ENCODE assay signal across 1 cellular context in the genomic region with DNA sequence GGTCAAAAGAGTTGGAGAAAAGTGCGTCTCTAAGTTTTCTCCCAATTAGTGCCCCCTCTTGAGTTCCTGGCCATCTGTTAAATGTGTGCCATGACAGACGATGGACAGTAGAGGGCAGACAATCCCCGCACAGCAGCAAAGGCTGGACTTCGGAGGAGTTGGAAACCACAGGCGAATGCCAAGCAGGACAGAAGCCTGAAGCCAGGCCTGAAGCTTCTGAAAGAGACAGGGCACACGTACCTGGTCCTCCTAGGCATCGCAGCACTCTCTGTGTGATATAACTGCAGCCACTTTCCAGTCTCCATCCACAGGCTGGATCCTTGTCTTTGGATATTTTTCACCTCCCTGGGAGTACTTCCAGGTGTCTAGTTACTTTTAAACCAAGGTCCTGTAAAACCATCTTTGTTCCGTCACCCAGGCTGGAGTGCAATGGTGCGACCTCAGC.
TF ChIP-seq lines count a peak whose summit lies in the region.

No MANE protein-coding gene starts in this region.

TF ChIP-seq in HepG2, 621 proteins besides CTCF, POLR2A, EP300 and RAD21 (continued from another document):
- TF ChIP-seq, protein P1, sequence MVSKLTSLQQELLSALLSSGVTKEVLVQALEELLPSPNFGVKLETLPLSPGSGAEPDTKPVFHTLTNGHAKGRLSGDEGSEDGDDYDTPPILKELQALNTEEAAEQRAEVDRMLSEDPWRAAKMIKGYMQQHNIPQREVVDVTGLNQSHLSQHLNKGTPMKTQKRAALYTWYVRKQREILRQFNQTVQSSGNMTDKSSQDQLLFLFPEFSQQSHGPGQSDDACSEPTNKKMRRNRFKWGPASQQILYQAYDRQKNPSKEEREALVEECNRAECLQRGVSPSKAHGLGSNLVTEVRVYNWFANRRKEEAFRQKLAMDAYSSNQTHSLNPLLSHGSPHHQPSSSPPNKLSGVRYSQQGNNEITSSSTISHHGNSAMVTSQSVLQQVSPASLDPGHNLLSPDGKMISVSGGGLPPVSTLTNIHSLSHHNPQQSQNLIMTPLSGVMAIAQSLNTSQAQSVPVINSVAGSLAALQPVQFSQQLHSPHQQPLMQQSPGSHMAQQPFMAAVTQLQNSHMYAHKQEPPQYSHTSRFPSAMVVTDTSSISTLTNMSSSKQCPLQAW (CRISPR knock-in tag; IDR thresholded peaks at IDR 0.05), result 0 out of 2 replicates have a peak, but pooled peaks have one; percentile 24
- TF ChIP-seq ZNF598 (CRISPR knock-in tag; IDR thresholded peaks at IDR 0.05; ENCODE audit: borderline replicate concordance) (0 out of 2 replicates have a peak, but pooled peaks have one; percentile 52), MAZ (IDR thresholded peaks at IDR 0.05; ENCODE audit: borderline replicate concordance, low read depth, low read length) (no peak), MAZ (CRISPR knock-in tag; IDR thresholded peaks at IDR 0.05; ENCODE audit: low read depth) (0 out of 2 replicates have a peak, but pooled peaks have one; percentile 26), POGZ (CRISPR knock-in tag; IDR thresholded peaks at IDR 0.05) (peak; percentile 38; the same call in 1 of the 2 replicates), LCORL (IDR thresholded peaks at IDR 0.05) (no peak), LCORL (CRISPR knock-in tag; IDR thresholded peaks at IDR 0.05) (peak; percentile 76; the same call in 1 of the 2 replicates), ZNF788 (CRISPR knock-in tag; IDR thresholded peaks at IDR 0.05; ENCODE audit: borderline replicate concordance) (peak; percentile 31; the same call in 1 of the 2 replicates), ZNF709 (CRISPR knock-in tag; IDR thresholded peaks at IDR 0.05) (no peak), ZFY (CRISPR knock-in tag; IDR thresholded peaks at IDR 0.05) (peak; percentile 20; the same call in 1 of the 2 replicates), FOXO1 (CRISPR knock-in tag; IDR thresholded peaks at IDR 0.05) (0 out of 2 replicates have a peak, but pooled peaks have one; percentile 21), HNRNPK (IDR thresholded peaks at IDR 0.05; ENCODE audit: low read depth, low read length, poor library complexity, severe bottlenecking) (no peak), ZFP82 (CRISPR knock-in tag; IDR thresholded peaks at IDR 0.05; ENCODE audit: borderline replicate concordance) (no peak), ZNF207 (IDR thresholded peaks at IDR 0.05; ENCODE audit: borderline replicate concordance) (no peak), XRCC5 (optimal IDR thresholded peaks at IDR 0.05; ENCODE audit: low read length) (peak; percentile 61), NCOA5 (CRISPR knock-in tag; IDR thresholded peaks at IDR 0.05) (no peak), ZNF75D (CRISPR knock-in tag; IDR thresholded peaks at IDR 0.05; ENCODE audit: borderline replicate concordance) (no peak), SALL1 (CRISPR knock-in tag; IDR thresholded peaks at IDR 0.05) (peak; percentile 71), ZNF430 (CRISPR knock-in tag; IDR thresholded peaks at IDR 0.05) (no peak), ZNF839 (CRISPR knock-in tag; IDR thresholded peaks at IDR 0.05; ENCODE audit: borderline replicate concordance) (no peak)
- TF ChIP-seq, protein P2, sequence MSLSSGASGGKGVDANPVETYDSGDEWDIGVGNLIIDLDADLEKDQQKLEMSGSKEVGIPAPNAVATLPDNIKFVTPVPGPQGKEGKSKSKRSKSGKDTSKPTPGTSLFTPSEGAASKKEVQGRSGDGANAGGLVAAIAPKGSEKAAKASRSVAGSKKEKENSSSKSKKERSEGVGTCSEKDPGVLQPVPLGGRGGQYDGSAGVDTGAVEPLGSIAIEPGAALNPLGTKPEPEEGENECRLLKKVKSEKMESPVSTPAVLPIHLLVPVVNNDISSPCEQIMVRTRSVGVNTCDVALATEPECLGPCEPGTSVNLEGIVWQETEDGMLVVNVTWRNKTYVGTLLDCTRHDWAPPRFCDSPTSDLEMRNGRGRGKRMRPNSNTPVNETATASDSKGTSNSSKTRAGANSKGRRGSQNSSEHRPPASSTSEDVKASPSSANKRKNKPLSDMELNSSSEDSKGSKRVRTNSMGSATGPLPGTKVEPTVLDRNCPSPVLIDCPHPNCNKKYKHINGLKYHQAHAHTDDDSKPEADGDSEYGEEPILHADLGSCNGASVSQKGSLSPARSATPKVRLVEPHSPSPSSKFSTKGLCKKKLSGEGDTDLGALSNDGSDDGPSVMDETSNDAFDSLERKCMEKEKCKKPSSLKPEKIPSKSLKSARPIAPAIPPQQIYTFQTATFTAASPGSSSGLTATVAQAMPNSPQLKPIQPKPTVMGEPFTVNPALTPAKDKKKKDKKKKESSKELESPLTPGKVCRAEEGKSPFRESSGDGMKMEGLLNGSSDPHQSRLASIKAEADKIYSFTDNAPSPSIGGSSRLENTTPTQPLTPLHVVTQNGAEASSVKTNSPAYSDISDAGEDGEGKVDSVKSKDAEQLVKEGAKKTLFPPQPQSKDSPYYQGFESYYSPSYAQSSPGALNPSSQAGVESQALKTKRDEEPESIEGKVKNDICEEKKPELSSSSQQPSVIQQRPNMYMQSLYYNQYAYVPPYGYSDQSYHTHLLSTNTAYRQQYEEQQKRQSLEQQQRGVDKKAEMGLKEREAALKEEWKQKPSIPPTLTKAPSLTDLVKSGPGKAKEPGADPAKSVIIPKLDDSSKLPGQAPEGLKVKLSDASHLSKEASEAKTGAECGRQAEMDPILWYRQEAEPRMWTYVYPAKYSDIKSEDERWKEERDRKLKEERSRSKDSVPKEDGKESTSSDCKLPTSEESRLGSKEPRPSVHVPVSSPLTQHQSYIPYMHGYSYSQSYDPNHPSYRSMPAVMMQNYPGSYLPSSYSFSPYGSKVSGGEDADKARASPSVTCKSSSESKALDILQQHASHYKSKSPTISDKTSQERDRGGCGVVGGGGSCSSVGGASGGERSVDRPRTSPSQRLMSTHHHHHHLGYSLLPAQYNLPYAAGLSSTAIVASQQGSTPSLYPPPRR (CRISPR knock-in tag; IDR thresholded peaks at IDR 0.05; ENCODE audit: borderline replicate concordance), result 0 out of 2 replicates have a peak, but pooled peaks have one; percentile 17
- TF ChIP-seq, protein P3, sequence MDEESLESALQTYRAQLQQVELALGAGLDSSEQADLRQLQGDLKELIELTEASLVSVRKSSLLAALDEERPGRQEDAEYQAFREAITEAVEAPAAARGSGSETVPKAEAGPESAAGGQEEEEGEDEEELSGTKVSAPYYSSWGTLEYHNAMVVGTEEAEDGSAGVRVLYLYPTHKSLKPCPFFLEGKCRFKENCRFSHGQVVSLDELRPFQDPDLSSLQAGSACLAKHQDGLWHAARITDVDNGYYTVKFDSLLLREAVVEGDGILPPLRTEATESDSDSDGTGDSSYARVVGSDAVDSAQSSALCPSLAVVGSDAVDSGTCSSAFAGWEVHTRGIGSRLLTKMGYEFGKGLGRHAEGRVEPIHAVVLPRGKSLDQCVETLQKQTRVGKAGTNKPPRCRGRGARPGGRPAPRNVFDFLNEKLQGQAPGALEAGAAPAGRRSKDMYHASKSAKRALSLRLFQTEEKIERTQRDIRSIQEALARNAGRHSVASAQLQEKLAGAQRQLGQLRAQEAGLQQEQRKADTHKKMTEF (CRISPR knock-in tag; IDR thresholded peaks at IDR 0.05), result 0 out of 2 replicates have a peak, but pooled peaks have one; percentile 18
- TF ChIP-seq, protein P4, sequence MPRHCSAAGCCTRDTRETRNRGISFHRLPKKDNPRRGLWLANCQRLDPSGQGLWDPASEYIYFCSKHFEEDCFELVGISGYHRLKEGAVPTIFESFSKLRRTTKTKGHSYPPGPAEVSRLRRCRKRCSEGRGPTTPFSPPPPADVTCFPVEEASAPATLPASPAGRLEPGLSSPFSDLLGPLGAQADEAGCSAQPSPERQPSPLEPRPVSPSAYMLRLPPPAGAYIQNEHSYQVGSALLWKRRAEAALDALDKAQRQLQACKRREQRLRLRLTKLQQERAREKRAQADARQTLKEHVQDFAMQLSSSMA (CRISPR knock-in tag; IDR thresholded peaks at IDR 0.05), result no peak
- TF ChIP-seq, protein P5, sequence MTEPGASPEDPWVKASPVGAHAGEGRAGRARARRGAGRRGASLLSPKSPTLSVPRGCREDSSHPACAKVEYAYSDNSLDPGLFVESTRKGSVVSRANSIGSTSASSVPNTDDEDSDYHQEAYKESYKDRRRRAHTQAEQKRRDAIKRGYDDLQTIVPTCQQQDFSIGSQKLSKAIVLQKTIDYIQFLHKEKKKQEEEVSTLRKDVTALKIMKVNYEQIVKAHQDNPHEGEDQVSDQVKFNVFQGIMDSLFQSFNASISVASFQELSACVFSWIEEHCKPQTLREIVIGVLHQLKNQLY (CRISPR knock-in tag; IDR thresholded peaks at IDR 0.05), result no peak
- TF ChIP-seq, protein P6, sequence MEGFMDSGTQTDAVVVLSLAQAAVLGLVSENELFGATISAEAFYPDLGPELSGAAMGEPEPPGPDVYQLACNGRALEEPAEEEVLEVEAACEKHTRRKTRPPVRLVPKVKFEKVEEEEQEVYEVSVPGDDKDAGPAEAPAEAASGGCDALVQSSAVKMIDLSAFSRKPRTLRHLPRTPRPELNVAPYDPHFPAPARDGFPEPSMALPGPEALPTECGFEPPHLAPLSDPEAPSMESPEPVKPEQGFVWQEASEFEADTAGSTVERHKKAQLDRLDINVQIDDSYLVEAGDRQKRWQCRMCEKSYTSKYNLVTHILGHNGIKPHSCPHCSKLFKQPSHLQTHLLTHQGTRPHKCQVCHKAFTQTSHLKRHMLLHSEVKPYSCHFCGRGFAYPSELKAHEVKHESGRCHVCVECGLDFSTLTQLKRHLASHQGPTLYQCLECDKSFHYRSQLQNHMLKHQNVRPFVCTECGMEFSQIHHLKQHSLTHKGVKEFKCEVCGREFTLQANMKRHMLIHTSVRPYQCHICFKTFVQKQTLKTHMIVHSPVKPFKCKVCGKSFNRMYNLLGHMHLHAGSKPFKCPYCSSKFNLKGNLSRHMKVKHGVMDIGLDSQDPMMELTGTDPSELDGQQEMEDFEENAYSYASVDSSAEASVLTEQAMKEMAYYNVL (CRISPR knock-in tag; IDR thresholded peaks at IDR 0.05; ENCODE audit: borderline replicate concordance), result peak; percentile 63; the same call in 1 of the 2 replicates
- TF ChIP-seq, protein P7, sequence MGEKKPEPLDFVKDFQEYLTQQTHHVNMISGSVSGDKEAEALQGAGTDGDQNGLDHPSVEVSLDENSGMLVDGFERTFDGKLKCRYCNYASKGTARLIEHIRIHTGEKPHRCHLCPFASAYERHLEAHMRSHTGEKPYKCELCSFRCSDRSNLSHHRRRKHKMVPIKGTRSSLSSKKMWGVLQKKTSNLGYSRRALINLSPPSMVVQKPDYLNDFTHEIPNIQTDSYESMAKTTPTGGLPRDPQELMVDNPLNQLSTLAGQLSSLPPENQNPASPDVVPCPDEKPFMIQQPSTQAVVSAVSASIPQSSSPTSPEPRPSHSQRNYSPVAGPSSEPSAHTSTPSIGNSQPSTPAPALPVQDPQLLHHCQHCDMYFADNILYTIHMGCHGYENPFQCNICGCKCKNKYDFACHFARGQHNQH (CRISPR knock-in tag; IDR thresholded peaks at IDR 0.05), result peak; percentile 49; the same call in 1 of the 2 replicates
- TF ChIP-seq, protein P8, sequence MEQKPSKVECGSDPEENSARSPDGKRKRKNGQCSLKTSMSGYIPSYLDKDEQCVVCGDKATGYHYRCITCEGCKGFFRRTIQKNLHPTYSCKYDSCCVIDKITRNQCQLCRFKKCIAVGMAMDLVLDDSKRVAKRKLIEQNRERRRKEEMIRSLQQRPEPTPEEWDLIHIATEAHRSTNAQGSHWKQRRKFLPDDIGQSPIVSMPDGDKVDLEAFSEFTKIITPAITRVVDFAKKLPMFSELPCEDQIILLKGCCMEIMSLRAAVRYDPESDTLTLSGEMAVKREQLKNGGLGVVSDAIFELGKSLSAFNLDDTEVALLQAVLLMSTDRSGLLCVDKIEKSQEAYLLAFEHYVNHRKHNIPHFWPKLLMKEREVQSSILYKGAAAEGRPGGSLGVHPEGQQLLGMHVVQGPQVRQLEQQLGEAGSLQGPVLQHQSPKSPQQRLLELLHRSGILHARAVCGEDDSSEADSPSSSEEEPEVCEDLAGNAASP (CRISPR knock-in tag; IDR thresholded peaks at IDR 0.05; ENCODE audit: borderline replicate concordance), result peak; percentile 70
- TF ChIP-seq, protein P9, sequence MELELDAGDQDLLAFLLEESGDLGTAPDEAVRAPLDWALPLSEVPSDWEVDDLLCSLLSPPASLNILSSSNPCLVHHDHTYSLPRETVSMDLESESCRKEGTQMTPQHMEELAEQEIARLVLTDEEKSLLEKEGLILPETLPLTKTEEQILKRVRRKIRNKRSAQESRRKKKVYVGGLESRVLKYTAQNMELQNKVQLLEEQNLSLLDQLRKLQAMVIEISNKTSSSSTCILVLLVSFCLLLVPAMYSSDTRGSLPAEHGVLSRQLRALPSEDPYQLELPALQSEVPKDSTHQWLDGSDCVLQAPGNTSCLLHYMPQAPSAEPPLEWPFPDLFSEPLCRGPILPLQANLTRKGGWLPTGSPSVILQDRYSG (CRISPR knock-in tag; IDR thresholded peaks at IDR 0.05), result no peak
